1 cellular context compared by ENCODE assay signal in the genomic region with DNA sequence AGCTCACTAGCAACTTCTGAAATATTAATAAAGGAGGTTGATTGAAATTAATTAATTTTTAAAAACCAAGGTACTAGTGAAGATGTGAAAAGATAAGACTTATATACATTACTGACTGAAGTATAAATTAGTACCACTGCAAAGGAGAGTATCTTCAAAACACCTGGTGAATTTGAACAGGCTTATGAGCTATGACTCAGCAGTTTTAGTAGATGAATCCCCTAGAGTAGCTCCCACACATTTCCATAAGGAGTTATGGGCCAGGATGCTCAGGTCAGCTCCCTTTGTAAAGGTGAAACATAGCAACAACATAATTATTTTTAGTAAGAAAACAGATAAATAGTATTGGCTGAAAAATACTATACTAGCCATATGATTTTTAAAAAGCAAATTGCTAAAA.
A peak's percentile ranks its signal among the peaks of the same experiment; 100 is the strongest.
TF ChIP-seq lines count a peak whose summit lies in the region.

No MANE protein-coding gene starts in this region.

TF ChIP-seq in A549, 52 proteins besides CTCF, POLR2A, EP300 and RAD21 (continued from another document):
- TF ChIP-seq USF2 (IDR thresholded peaks at IDR 0.05): no peak
- no peak for TF ChIP-seq FOSB (CRISPR knock-in tag; IDR thresholded peaks at IDR 0.05)
- TF ChIP-seq HMGXB4 (CRISPR knock-in tag; IDR thresholded peaks at IDR 0.05; ENCODE audit: borderline replicate concordance): no peak
- peak; percentile 98 for TF ChIP-seq MAFK (IDR thresholded peaks at IDR 0.05; ENCODE audit: partially characterized antibody)
- TF ChIP-seq HEYL (CRISPR knock-in tag; IDR thresholded peaks at IDR 0.05): no peak
- TF ChIP-seq, protein P1, sequence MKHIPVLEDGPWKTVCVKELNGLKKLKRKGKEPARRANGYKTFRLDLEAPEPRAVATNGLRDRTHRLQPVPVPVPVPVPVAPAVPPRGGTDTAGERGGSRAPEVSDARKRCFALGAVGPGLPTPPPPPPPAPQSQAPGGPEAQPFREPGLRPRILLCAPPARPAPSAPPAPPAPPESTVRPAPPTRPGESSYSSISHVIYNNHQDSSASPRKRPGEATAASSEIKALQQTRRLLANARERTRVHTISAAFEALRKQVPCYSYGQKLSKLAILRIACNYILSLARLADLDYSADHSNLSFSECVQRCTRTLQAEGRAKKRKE (CRISPR knock-in tag; IDR thresholded peaks at IDR 0.05; ENCODE audit: low read depth): no peak
- no peak for TF ChIP-seq TFCP2L1 (CRISPR knock-in tag; IDR thresholded peaks at IDR 0.05)
- TF ChIP-seq, protein P2, sequence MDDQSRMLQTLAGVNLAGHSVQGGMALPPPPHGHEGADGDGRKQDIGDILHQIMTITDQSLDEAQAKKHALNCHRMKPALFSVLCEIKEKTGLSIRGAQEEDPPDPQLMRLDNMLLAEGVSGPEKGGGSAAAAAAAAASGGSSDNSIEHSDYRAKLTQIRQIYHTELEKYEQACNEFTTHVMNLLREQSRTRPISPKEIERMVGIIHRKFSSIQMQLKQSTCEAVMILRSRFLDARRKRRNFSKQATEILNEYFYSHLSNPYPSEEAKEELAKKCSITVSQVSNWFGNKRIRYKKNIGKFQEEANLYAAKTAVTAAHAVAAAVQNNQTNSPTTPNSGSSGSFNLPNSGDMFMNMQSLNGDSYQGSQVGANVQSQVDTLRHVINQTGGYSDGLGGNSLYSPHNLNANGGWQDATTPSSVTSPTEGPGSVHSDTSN (IDR thresholded peaks at IDR 0.05): no peak
- no peak for TF ChIP-seq CHD2 (IDR thresholded peaks at IDR 0.05; ENCODE audit: low read length, partially characterized antibody)
- TF ChIP-seq FOSL2 (IDR thresholded peaks at IDR 0.05): no peak
- TF ChIP-seq FOSL2 (CRISPR knock-in tag; IDR thresholded peaks at IDR 0.05): peak; percentile 8; the same call in 1 of the 2 replicates
